ENCODE assay signal across 18 cellular contexts in genomic region chr2:240138275-240138984, GRCh38. TPM values are rescaled to one million over a fixed set of nuclear protein-coding genes. Genes with fewer than 3 reads are reported as not detected.
DNase-seq lines count a peak whose midpoint lies in the region; ATAC-seq, FAIRE-seq and TF ChIP-seq lines count a peak whose summit lies in the region.
"Had no signal": no experiment of that assay in that cellular context is flagged by ENCODE, and none has a peak within 500 bp of the region (broad histone marks: within the 10 kb centered on the region; RNA-seq: fewer than 3 reads in every experiment).

No MANE protein-coding gene starts in this region.

- 71 to 72% methylated on average over 9 of the region's 9 CpGs for WGBS in heart right ventricle, 2 donors
- WGBS in aorta, 2 donors = 86 to 91% methylated on average over 9 of the region's 9 CpGs

- TF ChIP-seq CTCF in heart right ventricle (IDR thresholded peaks at IDR 0.05) (no peak), kidney (IDR thresholded peaks at IDR 0.05; ENCODE audit: borderline replicate concordance, extremely low read depth, insufficient read depth) (no peak)

- intact Hi-C loops in Right ventricle myocardium superior (cut with DNase I) = no loop called here
- intact Hi-C loops in heart right ventricle (cut with DNase I) = no loop called here
- intact Hi-C loops in kidney (cut with DNase I) = no loop called here
- intact Hi-C loops in aorta (cut with DNase I) = no loop called here

- H3K4me1 ChIP-seq in heart right ventricle = peaks cover 8 to 22% (median 19%) of the 10 kb centered on the region in 9 donors
- H3K4me1 ChIP-seq in kidney (ENCODE audit: control insufficient read depth in 1 of 2, insufficient read depth in 1 of 2, low read depth in 1 of 2, low read length in 2 of 2) = peaks cover 8 to 11% of the 10 kb centered on the region in 2 donors
- H3K4me1 ChIP-seq in aorta (ENCODE audit: control insufficient read depth in 1 of 2, insufficient read depth in 2 of 2, low read length in 2 of 2) = no peaks in the 10 kb centered on the region

- ATAC-seq in Right ventricle myocardium superior (ENCODE audit: poor library complexity) (no peak), heart right ventricle (no peak), aorta (ENCODE audit: low FRiP score) (no peak), GM21737 (IDR thresholded peaks at IDR 0.05; ENCODE audit: unreplicated experiment) (no peak)

- no peak for FAIRE-seq in kidney (lab: Jason Lieb, UNC)

- DNase-seq in Right ventricle myocardium superior (peak; percentile 29), heart right ventricle (no peak), RKO (ENCODE audit: low spot score) (peak; percentile 53), kidney (peak; percentile 42), aorta (peak; percentile 36 to 50), substantia nigra (lab: John Stamatoyannopoulos, UW) (no peak)
- DNase-seq in activated CD4-positive, CD25-positive, alpha-beta regulatory T cell (lab: John Stamatoyannopoulos, UW) = no peak
- DNase-seq: erythroblast, hippocampal formation, NCI-H187 treated with DMSO at 0.1 percent for 48 hours, NCI-H748 treated with DMSO at 0.1 percent for 48 hours, SHP77 treated with DMSO at 0.1 percent for 48 hours had no signal

- peaks cover 0 to 7% (median 2%) of the 10 kb centered on the region in 9 donors for H3K36me3 ChIP-seq in heart right ventricle
- H3K36me3 ChIP-seq in kidney (ENCODE audit: control insufficient read depth in 1 of 2, insufficient read depth in 2 of 2, low read length in 2 of 2) = no peaks in the 10 kb centered on the region
- H3K36me3 ChIP-seq in aorta (ENCODE audit: control insufficient read depth in 1 of 2, insufficient read depth in 2 of 2, low read length in 1 of 2) = no peaks in the 10 kb centered on the region

- no peak overlapping the region for H3K9ac ChIP-seq in kidney (ENCODE audit: low read length in 2 of 2)
- H3K9ac ChIP-seq: KMS-11 had no signal

- no peak overlapping the region for H3K27ac ChIP-seq in heart right ventricle
- no peak overlapping the region for H3K27ac ChIP-seq in kidney (ENCODE audit: low read depth in 2 of 2, low read length in 2 of 2)
- H3K27ac ChIP-seq in aorta (ENCODE audit: low read depth in 1 of 2, low read length in 2 of 2) = no peak overlapping the region
- no peak overlapping the region for H3K27ac ChIP-seq in substantia nigra (ENCODE audit: low read depth, low read length, poor library complexity, severe bottlenecking)
- H3K27ac ChIP-seq: KMS-11, tibial nerve had no signal

- H3K27me3 ChIP-seq in heart right ventricle (peaks cover 0 to 21% (median 10%) of the 10 kb centered on the region in 7 donors), aorta (ENCODE audit: control insufficient read depth in 1 of 2, insufficient read depth in 2 of 2, low read length in 1 of 2) (no peaks in the 10 kb centered on the region)
- H3K27me3 ChIP-seq: tibial nerve had no signal

- H3K9me3 ChIP-seq in heart right ventricle (no peaks in the 10 kb centered on the region), kidney (ENCODE audit: control insufficient read depth in 1 of 2, low read length in 2 of 2) (no peaks in the 10 kb centered on the region), aorta (ENCODE audit: control insufficient read depth, low read length) (no peaks in the 10 kb centered on the region)
- H3K9me3 ChIP-seq: tibial nerve had no signal

- H3K4me3 ChIP-seq in heart right ventricle (no peak overlapping the region), kidney (ENCODE audit: low read length in 2 of 2) (no peak overlapping the region), aorta (ENCODE audit: low read length in 2 of 2) (no peak overlapping the region)
- H3K4me3 ChIP-seq: tibial nerve had no signal

RNA-seq across cellular contexts. Expression of gene OTOS, which starts 2.0 kb away (rescaled TPM):
- not detected for total RNA-seq in Right ventricle myocardium superior
- not detected for total RNA-seq in heart right ventricle
- polyA plus RNA-seq in heart right ventricle = not detected
- 4.6 TPM for total RNA-seq in kidney
- 1.5 TPM for polyA plus RNA-seq in kidney (ENCODE audit: insufficient read depth, low read depth, low replicate concordance)
- not detected for total RNA-seq in aorta
- polyA plus RNA-seq in aorta = not detected
- total RNA-seq: activated CD8-positive, alpha-beta memory T cell treated with anti-CD3 and anti-CD28 coated beads for 36 hours; lung microvascular endothelial cell; osteocyte; tibial nerve had no signal

RNA-seq across cellular contexts. Expression of gene COPS9, which starts 2.3 kb away (rescaled TPM):
- total RNA-seq in Right ventricle myocardium superior = 206 TPM
- total RNA-seq in heart right ventricle = 100 to 1,000 TPM; 135 to 229 (median 165) TPM
- polyA plus RNA-seq in heart right ventricle = 100 to 1,000 TPM; 291 to 495 TPM
- 119 TPM for total RNA-seq in kidney
- 310 TPM for polyA plus RNA-seq in kidney (ENCODE audit: insufficient read depth, low read depth, low replicate concordance)
- total RNA-seq in aorta = 10 to 100 TPM; 83.7 to 94.0 TPM
- polyA plus RNA-seq in aorta = 100 to 1,000 TPM; 415 to 787 TPM

Comparison
In these comparisons a context has a peak if more than half of its experiments do, and no peak if none do; other contexts are left out.
1. DNase-seq: peak in Right ventricle myocardium superior (single experiment), RKO (single experiment), kidney (single experiment) and aorta (2 of 2); none in heart right ventricle (0 of 2), activated CD4-positive, CD25-positive, alpha-beta regulatory T cell (0 of 4) and substantia nigra (0 of 49).